Comparison of ENCODE assay signal across 8 cellular contexts in the genomic region with DNA sequence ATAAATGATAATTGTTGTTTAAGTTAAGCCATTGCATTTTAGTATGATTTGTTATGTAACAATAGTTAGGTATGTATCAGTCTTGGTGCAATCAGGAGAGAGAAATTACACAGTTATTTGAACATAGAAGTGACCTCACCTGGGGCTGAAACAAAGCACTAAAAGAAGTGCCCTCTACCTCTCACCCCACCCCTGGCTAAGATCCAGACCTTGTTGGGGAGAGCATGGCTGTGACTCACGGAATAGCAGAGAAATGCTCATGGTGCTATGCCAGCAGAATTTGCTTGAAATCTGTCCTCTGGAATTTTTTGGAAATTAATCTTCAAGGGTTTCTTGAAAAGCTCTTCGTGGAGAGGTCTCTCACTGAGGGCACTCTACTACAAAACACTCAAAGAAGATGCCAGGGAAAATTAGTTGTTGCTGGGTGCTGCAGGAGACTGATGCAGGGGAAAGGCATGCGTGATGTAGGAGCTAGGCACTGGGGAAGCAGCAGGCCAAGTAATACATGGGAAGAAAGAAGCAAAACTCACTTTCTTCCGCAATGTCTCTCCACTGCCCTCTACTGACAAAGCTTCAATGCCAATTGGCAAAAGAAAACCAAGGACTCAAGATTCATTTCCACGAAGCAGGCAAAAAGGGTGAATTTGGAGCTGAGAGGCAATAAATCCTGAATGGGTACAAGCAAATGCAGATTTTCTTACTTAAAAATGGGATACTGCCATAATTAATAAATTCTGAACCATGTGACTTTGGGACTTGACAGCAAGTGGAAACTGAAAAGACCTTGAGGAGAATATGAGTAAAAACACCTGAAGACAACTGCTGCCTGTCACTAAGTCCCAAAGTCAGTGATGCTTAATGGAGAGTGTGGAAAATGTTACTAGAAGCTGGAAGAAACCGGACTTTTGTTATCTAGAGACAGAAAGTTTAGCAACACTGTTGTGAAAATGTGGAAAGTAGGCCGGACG.
A peak's percentile ranks its signal among the peaks of the same experiment; 100 is the strongest.
DNase-seq lines count a peak whose midpoint lies in the region; ATAC-seq and TF ChIP-seq lines count a peak whose summit lies in the region.

No MANE protein-coding gene starts in this region.

- no peak for TF ChIP-seq POLR2A in Peyer's patch (IDR thresholded peaks at IDR 0.05)

- H3K4me3 ChIP-seq in Peyer's patch = no peak overlapping the region

- ATAC-seq in GM21619 (IDR thresholded peaks at IDR 0.05; ENCODE audit: unreplicated experiment) = no peak

- no peak overlapping the region for H3K27ac ChIP-seq in Peyer's patch

- peak; percentile 12 for DNase-seq in Ammon's horn (ENCODE audit: low spot score)
- no peak for DNase-seq in GM20000 (ENCODE audit: low spot score)
- no peak for DNase-seq in Peyer's patch
- peak; percentile 58 for DNase-seq in fibroblast of peridontal ligament (ENCODE audit: extremely low read depth)
- DNase-seq in activated T-cell treated with anti-CD3 and anti-CD28 coated beads for 4 hours = no peak
- DNase-seq in effector CD4-positive, alpha-beta T cell = no peak
- DNase-seq in NCI-H187 treated with DMSO at 0.1 percent for 48 hours (lab: John Stamatoyannopoulos, UW) = no peak

- no peaks in the 10 kb centered on the region for H3K27me3 ChIP-seq in Peyer's patch

- TF ChIP-seq CTCF in GM20000 (IDR thresholded peaks at IDR 0.05; ENCODE audit: extremely low read depth, missing control alignments) = peak; percentile 77
- peak in 4 of 6 experiments; percentile 40 to 61 (median 52) for TF ChIP-seq CTCF in Peyer's patch (IDR thresholded peaks at IDR 0.05)

- no peaks in the 10 kb centered on the region for H3K36me3 ChIP-seq in Peyer's patch

- no peaks in the 10 kb centered on the region for H3K4me1 ChIP-seq in Peyer's patch

- no peaks in the 10 kb centered on the region for H3K9me3 ChIP-seq in Peyer's patch

Comparison
In these comparisons a context has a peak if more than half of its experiments do, and no peak if none do; other contexts are left out.
1. DNase-seq: peak in Ammon's horn (single experiment) and fibroblast of peridontal ligament (single experiment); none in GM20000 (single experiment), Peyer's patch (0 of 3), activated T-cell treated with anti-CD3 and anti-CD28 coated beads for 4 hours (single experiment), effector CD4-positive, alpha-beta T cell (single experiment) and NCI-H187 treated with DMSO at 0.1 percent for 48 hours (single experiment).